Comparison of ENCODE assay signal across 24 cellular contexts in the genomic region with DNA sequence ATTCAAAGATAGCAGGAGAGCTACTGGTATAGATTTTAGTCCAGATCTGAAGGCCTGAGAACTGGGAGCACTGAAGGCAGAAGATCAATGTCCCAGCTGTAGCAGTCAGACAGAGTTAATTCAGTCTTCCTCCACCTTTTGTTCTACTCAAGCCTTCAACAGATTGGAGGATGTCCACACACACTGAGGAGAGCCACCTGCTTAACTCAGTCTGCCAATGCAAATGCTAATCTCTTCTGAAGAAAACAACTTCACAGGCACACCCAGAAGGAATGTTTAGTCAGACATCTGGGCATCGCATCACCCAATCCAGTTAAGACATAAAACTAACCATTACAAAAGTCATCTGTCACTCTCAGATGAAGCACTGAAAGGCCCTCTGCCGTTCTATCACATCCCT.
"Had no signal": no experiment of that assay in that cellular context is flagged by ENCODE, and none has a peak within 500 bp of the region (broad histone marks: within the 10 kb centered on the region; RNA-seq: fewer than 3 reads in every experiment).

No MANE protein-coding gene starts in this region.

- DNase-seq: activated B cell treated with CpG ODN at 0.5 μM for 24 hours; activated CD4-positive, alpha-beta T cell treated with anti-CD3 and anti-CD28 coated beads for 1 hour; activated CD4-positive, alpha-beta T cell treated with anti-CD3 and anti-CD28 coated beads, Interleukin-2, amount 10 ng/mL, durations not matched to agents 24 days and 14 days; activated CD4-positive, alpha-beta T cell treated with anti-CD3 and anti-CD28 coated beads, Interleukin-2, amount 50 U/mL, for 48 hours; activated CD8-positive, alpha-beta memory T cell treated with anti-CD3 and anti-CD28 coated beads, Interleukin-2, amount 10 ng/mL, durations not matched to agents 7 days and 5 days; activated effector memory CD4-positive, alpha-beta T cell treated with Interleukin-2 at 50 U/mL for 16 hours; activated naive CD4-positive, alpha-beta T cell treated with Interleukin-2 at 50 U/mL for 16 hours; activated naive CD8-positive, alpha-beta T cell treated with anti-CD3 and anti-CD28 coated beads for 36 hours; activated T-cell treated with anti-CD3 and anti-CD28 coated beads, Interleukin-2, amount 50 U/mL, for 24 hours; brain microvascular endothelial cell; KG1; NCI-H1048; NCI-H146; NCI-H187 treated with DMSO at 0.1 percent for 48 hours; NCI-H2171; NCI-H345; NCI-H510A; NCI-H526 treated with DMSO at 0.1 percent for 48 hours; PC-3; SHP77 treated with DMSO at 0.1 percent for 48 hours; T-helper 17 cell; T-helper 9 cell had no signal

- H3K27me3 Mint-ChIP-seq: activated CD4-positive, alpha-beta T cell treated with anti-CD3 and anti-CD28 coated beads, Interleukin-2, amount 10 ng/mL, durations not matched to agents 24 days and 14 days had no signal

- H3K27ac ChIP-seq: brain microvascular endothelial cell, cardiac muscle cell had no signal

- H3K4me3 ChIP-seq: cardiac muscle cell had no signal

- H3K27ac Mint-ChIP-seq: activated B cell treated with CpG ODN at 0.5 μM for 24 hours; activated CD4-positive, alpha-beta T cell treated with anti-CD3 and anti-CD28 coated beads, Interleukin-2, amount 10 ng/mL, durations not matched to agents 24 days and 14 days; activated CD8-positive, alpha-beta memory T cell treated with anti-CD3 and anti-CD28 coated beads, Interleukin-2, amount 10 ng/mL, durations not matched to agents 7 days and 5 days; activated naive CD8-positive, alpha-beta T cell treated with anti-CD3 and anti-CD28 coated beads for 36 hours; activated T-cell treated with anti-CD3 and anti-CD28 coated beads, Interleukin-2, amount 50 U/mL, for 24 hours; activated T-helper 1 cell treated with anti-CD3 and anti-CD28 coated beads, Interleukin-12 subunit alpha, Interleukin-12 subunit beta, Interleukin-2, Interleukin-4 antibody, amounts not matched to agents 30 ng/mL and 10 ng/mL and 1 ng/mL, durations not matched to agents 14 hours and 24 hours and 36 hours; T-helper 17 cell had no signal

- H3K27me3 ChIP-seq: brain microvascular endothelial cell, cardiac muscle cell had no signal

- H3K4me3 Mint-ChIP-seq: activated B cell treated with CpG ODN at 0.5 μM for 24 hours; activated CD4-positive, alpha-beta T cell treated with anti-CD3 and anti-CD28 coated beads, Interleukin-2, amount 10 ng/mL, durations not matched to agents 24 days and 14 days; activated CD8-positive, alpha-beta memory T cell treated with anti-CD3 and anti-CD28 coated beads, Interleukin-2, amount 10 ng/mL, durations not matched to agents 7 days and 5 days; activated naive CD8-positive, alpha-beta T cell treated with anti-CD3 and anti-CD28 coated beads for 36 hours; activated T-cell treated with anti-CD3 and anti-CD28 coated beads, Interleukin-2, amount 50 U/mL, for 24 hours; activated T-helper 1 cell treated with anti-CD3 and anti-CD28 coated beads, Interleukin-12 subunit alpha, Interleukin-12 subunit beta, Interleukin-2, Interleukin-4 antibody, amounts not matched to agents 30 ng/mL and 10 ng/mL and 1 ng/mL, durations not matched to agents 14 hours and 24 hours and 36 hours; T-helper 17 cell had no signal

- H3K4me1 Mint-ChIP-seq: activated B cell treated with CpG ODN at 0.5 μM for 24 hours; activated CD4-positive, alpha-beta T cell treated with anti-CD3 and anti-CD28 coated beads, Interleukin-2, amount 10 ng/mL, durations not matched to agents 24 days and 14 days; activated CD8-positive, alpha-beta memory T cell treated with anti-CD3 and anti-CD28 coated beads, Interleukin-2, amount 10 ng/mL, durations not matched to agents 7 days and 5 days; activated naive CD8-positive, alpha-beta T cell treated with anti-CD3 and anti-CD28 coated beads for 36 hours had no signal

- H3K9me3 Mint-ChIP-seq: activated B cell treated with CpG ODN at 0.5 μM for 24 hours; activated CD4-positive, alpha-beta T cell treated with anti-CD3 and anti-CD28 coated beads, Interleukin-2, amount 10 ng/mL, durations not matched to agents 24 days and 14 days; activated naive CD8-positive, alpha-beta T cell treated with anti-CD3 and anti-CD28 coated beads for 36 hours; activated T-cell treated with anti-CD3 and anti-CD28 coated beads, Interleukin-2, amount 50 U/mL, for 24 hours; activated T-helper 1 cell treated with anti-CD3 and anti-CD28 coated beads, Interleukin-12 subunit alpha, Interleukin-12 subunit beta, Interleukin-2, Interleukin-4 antibody, amounts not matched to agents 30 ng/mL and 10 ng/mL and 1 ng/mL, durations not matched to agents 14 hours and 24 hours and 36 hours had no signal

- ATAC-seq: activated CD8-positive, alpha-beta memory T cell treated with anti-CD3 and anti-CD28 coated beads, Interleukin-2, amount 10 ng/mL, durations not matched to agents 7 days and 5 days; PC-3; T-helper 17 cell had no signal

- H3K36me3 ChIP-seq: brain microvascular endothelial cell, cardiac muscle cell had no signal

- H3K36me3 Mint-ChIP-seq: activated CD8-positive, alpha-beta memory T cell treated with anti-CD3 and anti-CD28 coated beads, Interleukin-2, amount 10 ng/mL, durations not matched to agents 7 days and 5 days; activated naive CD8-positive, alpha-beta T cell treated with anti-CD3 and anti-CD28 coated beads for 36 hours had no signal
